Comparison of ENCODE assay signal across 7 cellular contexts in the genomic region with DNA sequence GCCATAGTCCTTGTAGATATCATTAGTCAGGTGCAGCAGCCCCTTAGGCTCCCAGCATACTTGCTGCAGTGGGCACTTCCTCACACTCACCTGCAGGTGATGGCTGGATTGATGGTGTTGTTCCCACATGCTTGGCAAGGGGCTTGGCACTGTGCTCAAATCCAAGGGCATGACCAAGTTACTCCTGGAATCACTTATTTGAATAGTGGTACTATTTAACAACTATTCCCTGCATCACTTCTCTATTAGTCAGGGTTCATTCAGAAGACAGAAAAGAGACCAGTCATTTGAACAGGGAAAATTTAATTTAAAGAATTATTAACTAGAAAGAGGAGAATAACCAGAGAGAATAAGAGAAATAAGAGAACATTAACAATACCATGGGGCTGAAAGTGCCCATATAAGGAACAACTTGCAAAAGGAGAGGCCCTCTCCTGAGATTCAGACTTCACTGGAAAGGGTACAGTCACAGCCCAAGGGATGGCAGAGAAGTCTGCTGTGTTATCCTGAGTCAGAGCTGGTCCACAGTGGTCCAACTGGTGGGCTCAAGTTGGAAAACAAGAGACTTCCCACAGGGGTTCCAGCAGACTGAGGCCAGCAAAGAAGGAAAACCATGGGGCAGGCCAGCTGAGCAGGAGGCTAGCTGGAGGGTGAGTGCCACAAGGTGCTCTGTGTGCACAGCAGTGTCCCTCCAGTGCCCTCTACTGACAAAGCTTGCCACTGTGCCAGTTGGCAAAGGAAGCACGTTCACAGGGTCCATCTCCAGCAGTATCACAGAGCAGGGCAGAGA. TPM values are rescaled to one million over a fixed set of nuclear protein-coding genes. Genes with fewer than 3 reads are reported as not detected.
DNase-seq lines count a peak whose midpoint lies in the region; ATAC-seq and TF ChIP-seq lines count a peak whose summit lies in the region.

No MANE protein-coding gene starts in this region.

- peaks cover 10 to 23% of the 10 kb centered on the region in 2 donors for H3K27me3 Mint-ChIP-seq in T-cell

- POLR2A ChIA-PET in T-cell (lab: Charles Lee): no interaction called here

- no peak overlapping the region for H3K9ac ChIP-seq in liver (ENCODE audit: low read depth in 1 of 2, low read length in 2 of 2)

- no peak overlapping the region for H3K4me3 Mint-ChIP-seq in T-cell

- H3K9me3 ChIP-seq in liver (ENCODE audit: control insufficient read depth in 4 of 4, low read length in 3 of 4): no peaks in the 10 kb centered on the region
- no peaks in the 10 kb centered on the region for H3K9me3 ChIP-seq in thyroid gland

- no peaks in the 10 kb centered on the region for H3K27me3 ChIP-seq in liver (ENCODE audit: control insufficient read depth in 4 of 4, insufficient read depth in 4 of 4, low read length in 3 of 4)
- no peaks in the 10 kb centered on the region for H3K27me3 ChIP-seq in thyroid gland

- intact Hi-C loops in thyroid gland (cut with DNase I): no loop called here

- H3K36me3 ChIP-seq in liver (ENCODE audit: control insufficient read depth in 4 of 4, insufficient read depth in 3 of 4, low read depth in 1 of 4, low read length in 3 of 4) (no peaks in the 10 kb centered on the region), thyroid gland (no peaks in the 10 kb centered on the region)

- H3K36me3 Mint-ChIP-seq in T-cell: no peaks in the 10 kb centered on the region

- 0% methylated on average over 1 of the region's 1 CpG for WGBS in liver
- WGBS in thyroid gland, 2 donors: 0% methylated on average over 1 of the region's 1 CpG

- no peak for TF ChIP-seq POLR2A in thyroid gland (IDR thresholded peaks at IDR 0.05)

- no peak overlapping the region for H3K27ac Mint-ChIP-seq in T-cell

- H3K27ac ChIP-seq in coronary artery (no peak overlapping the region), liver (ENCODE audit: low read depth in 1 of 2, low read length in 2 of 2) (no peak overlapping the region), thyroid gland (no peak overlapping the region)

- peaks cover 0 to 2% (median 0%) of the 10 kb centered on the region in 3 donors for H3K4me1 Mint-ChIP-seq in T-cell

- no peaks in the 10 kb centered on the region for H3K4me1 ChIP-seq in liver (ENCODE audit: control insufficient read depth in 4 of 4, insufficient read depth in 4 of 4, low read length in 3 of 4)
- H3K4me1 ChIP-seq in thyroid gland: no peaks in the 10 kb centered on the region

- no peaks in the 10 kb centered on the region for H3K9me3 Mint-ChIP-seq in T-cell

- no peak overlapping the region for H3K4me3 ChIP-seq in coronary artery
- no peak overlapping the region for H3K4me3 ChIP-seq in liver (ENCODE audit: low read depth in 1 of 3, low read length in 3 of 3)
- no peak overlapping the region for H3K4me3 ChIP-seq in thyroid gland (replicated peaks in 1 of 3)

- CTCF ChIA-PET in T-cell (lab: Charles Lee): interaction anchor here (0.6 to 1.8 kb wide), 5 partner anchors 9 to 226 kb away, joined by 3 to 10 read pairs (median 3); no protein-coding TSS in a partner anchor

- ATAC-seq in GM21576 (IDR thresholded peaks at IDR 0.05; ENCODE audit: unreplicated experiment): peak; percentile 72
- peak; percentile 63 to 85 (median 78) for ATAC-seq in T-cell (replicated peaks in 1 of 4)

- TF ChIP-seq CTCF in coronary artery (IDR thresholded peaks at IDR 0.05): peak; percentile 28
- TF ChIP-seq CTCF in liver (IDR thresholded peaks at IDR 0.05; ENCODE audit: low read depth, low read length, missing input control): peak; percentile 51
- TF ChIP-seq CTCF in thyroid gland (IDR thresholded peaks at IDR 0.05): peak in 5 of 6 experiments; percentile 29 to 74 (median 64)

- TF ChIP-seq RAD21 in liver (IDR thresholded peaks at IDR 0.05): peak; percentile 81 to 87

- DNase-seq in GM04504 (ENCODE audit: low read depth) (peak; percentile 24), LHCN-M2 (ENCODE audit: low read depth) (peak; percentile 59), T-cell (peak in 8 of 34 experiments; percentile 8 to 29 (median 16)), coronary artery (ENCODE audit: low spot score) (no peak), thyroid gland (peak; percentile 69 to 79)

TF ChIP-seq in liver, 16 proteins besides CTCF, POLR2A, EP300 and RAD21:
- TF ChIP-seq TAF1 (conservative IDR thresholded peaks at IDR 0.05): no peak
- peak; percentile 20 to 61 for TF ChIP-seq RXRA (IDR thresholded peaks at IDR 0.05)
- TF ChIP-seq HNF4A (conservative IDR thresholded peaks at IDR 0.05): peak; percentile 31 to 67
- TF ChIP-seq SP1 (IDR thresholded peaks at IDR 0.05): peak; percentile 18
- TF ChIP-seq FOXA2 (IDR thresholded peaks at IDR 0.05): no peak

RNA-seq across cellular contexts. Expression of gene SPP1, which starts 9.8 kb away (rescaled TPM):
- total RNA-seq in LHCN-M2 (2014; rRNA removed): 0.11 TPM in 1 of 2 replicates, not detected in the other
- 0.57 TPM for polyA plus RNA-seq in LHCN-M2 (2012)
- total RNA-seq in T-cell: 1 to 10 TPM in 1 of 5 donors, under 1 TPM in 2, not detected in 2; 0.69 to 1.1 (median 0.89) TPM
- 10 to 100 TPM; 25.9 to 29.2 TPM for total RNA-seq in liver
- polyA plus RNA-seq in liver: 10 to 100 TPM; 10.5 to 80.2 TPM
- total RNA-seq in thyroid gland: 10 to 100 TPM in 2 of 4 donors, 1 to 10 TPM in 2; 1.0 to 16.7 (median 8.9) TPM

RNA-seq across cellular contexts. Expression of gene PKD2, which starts 22.1 kb away (rescaled TPM):
- total RNA-seq in LHCN-M2 (2014; rRNA removed): 42.1 and 57.7 TPM in 2 replicates
- polyA plus RNA-seq in LHCN-M2 (2012): 32.7 TPM
- 10 to 100 TPM in 1 of 5 donors, 1 to 10 TPM in 4; 6.8 to 17.4 (median 7.5) TPM for total RNA-seq in T-cell
- total RNA-seq in liver: 10 to 100 TPM; 10.5 to 11.4 TPM
- 1 to 10 TPM; 1.5 to 3.8 TPM for polyA plus RNA-seq in liver
- 10 to 100 TPM; 30.9 to 50.0 (median 40.7) TPM for total RNA-seq in thyroid gland
